ENCODE assay signal across 1 cellular context in the genomic region with DNA sequence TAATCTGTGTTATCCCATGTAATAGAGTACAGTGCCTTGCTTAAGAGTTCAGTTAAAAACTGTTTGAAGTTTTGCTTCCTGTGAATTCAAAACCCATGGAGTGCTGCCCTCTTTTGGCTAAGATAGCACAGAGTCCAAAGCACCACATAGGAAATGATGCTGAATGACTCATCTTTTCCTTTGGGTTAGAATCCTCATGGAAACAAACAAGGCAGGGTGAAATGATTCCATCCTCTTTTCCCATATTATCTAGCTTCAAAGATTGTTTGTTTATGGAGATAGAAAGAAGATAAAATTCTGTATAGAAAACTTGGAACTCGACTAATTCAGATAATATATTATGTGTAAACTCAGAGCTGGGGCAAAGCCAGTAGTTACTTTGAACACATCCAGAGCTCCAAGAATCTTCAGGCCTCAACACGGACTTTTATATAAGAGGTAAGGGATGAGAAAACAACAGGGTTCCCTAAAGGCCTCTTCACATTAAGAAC.
TF ChIP-seq lines count a peak whose summit lies in the region.

No MANE protein-coding gene starts in this region.

TF ChIP-seq in HEK293, 187 proteins besides CTCF, POLR2A, EP300 and RAD21 (continued from another document and continues in another):
- TF ChIP-seq ZBTB48 (tag by site-specific recombination; IDR thresholded peaks at IDR 0.05) (0 out of 2 replicates have a peak, but pooled peaks have one; percentile 25), SP2 (tag by site-specific recombination; IDR thresholded peaks at IDR 0.05) (no peak), TRIM28 (IDR thresholded peaks at IDR 0.05; ENCODE audit: borderline replicate concordance, low read length) (peak; percentile 58; the same call in 1 of the 2 replicates), ZSCAN30 (tag by site-specific recombination; IDR thresholded peaks at IDR 0.05) (peak; percentile 88), SP3 (tag by site-specific recombination; IDR thresholded peaks at IDR 0.05) (peak; percentile 39; the same call in 1 of the 2 replicates), ZNF571 (tag by site-specific recombination; IDR thresholded peaks at IDR 0.05) (no peak), WT1 (tag by site-specific recombination; IDR thresholded peaks at IDR 0.05) (peak; percentile 65), ZNF121 (tag by site-specific recombination; IDR thresholded peaks at IDR 0.05) (no peak), SALL2 (tag by site-specific recombination; IDR thresholded peaks at IDR 0.05; ENCODE audit: borderline replicate concordance) (no peak), SCRT2 (tag by site-specific recombination; IDR thresholded peaks at IDR 0.05) (no peak), ZNF658 (tag by site-specific recombination; IDR thresholded peaks at IDR 0.05) (no peak), TCF7L2 (IDR thresholded peaks at IDR 0.05; ENCODE audit: borderline replicate concordance, low read depth, low read length) (0 out of 2 replicates have a peak, but pooled peaks have one; percentile 57), ZNF623 (tag by site-specific recombination; IDR thresholded peaks at IDR 0.05) (no peak), MZF1 (tag by site-specific recombination; IDR thresholded peaks at IDR 0.05; ENCODE audit: borderline replicate concordance) (peak; percentile 24; the same call in 1 of the 2 replicates), ZNF548 (tag by site-specific recombination; IDR thresholded peaks at IDR 0.05) (no peak), KLF16 (tag by site-specific recombination; IDR thresholded peaks at IDR 0.05) (no peak), ZBTB8A (tag by site-specific recombination; IDR thresholded peaks at IDR 0.05) (no peak), ZNF48 (tag by site-specific recombination; IDR thresholded peaks at IDR 0.05) (no peak), ZBTB21 (tag by site-specific recombination; IDR thresholded peaks at IDR 0.05) (no peak; the same call in 1 of the 2 replicates), ZNF558 (tag by site-specific recombination; IDR thresholded peaks at IDR 0.05) (peak; percentile 70; the same call in 1 of the 2 replicates), ZNF561 (tag by site-specific recombination; IDR thresholded peaks at IDR 0.05; ENCODE audit: borderline replicate concordance) (peak; percentile 82; the same call in 1 of the 2 replicates), RBAK (tag by site-specific recombination; IDR thresholded peaks at IDR 0.05) (no peak), ZNF37A (tag by site-specific recombination; IDR thresholded peaks at IDR 0.05) (no peak), ZNF777 (tag by site-specific recombination; IDR thresholded peaks at IDR 0.05; ENCODE audit: borderline replicate concordance) (no peak), ZNF560 (tag by site-specific recombination; IDR thresholded peaks at IDR 0.05; ENCODE audit: borderline replicate concordance) (no peak), ZFP37 (tag by site-specific recombination; IDR thresholded peaks at IDR 0.05) (peak; percentile 80; the same call in 1 of the 2 replicates), ZNF24 (tag by site-specific recombination; IDR thresholded peaks at IDR 0.05) (no peak; the same call in 1 of the 2 replicates), ZNF202 (tag by site-specific recombination; IDR thresholded peaks at IDR 0.05; ENCODE audit: borderline replicate concordance) (no peak), ZNF670 (tag by site-specific recombination; IDR thresholded peaks at IDR 0.05; ENCODE audit: low read depth) (no peak), ZFP3 (tag by site-specific recombination; IDR thresholded peaks at IDR 0.05; ENCODE audit: low read depth) (no peak), PRDM1 (tag by site-specific recombination; IDR thresholded peaks at IDR 0.05) (no peak; the same call in 1 of the 2 replicates), ZNF624 (tag by site-specific recombination; IDR thresholded peaks at IDR 0.05) (no peak), ZXDB (tag by site-specific recombination; IDR thresholded peaks at IDR 0.05) (peak; percentile 76), ZNF335 (tag by site-specific recombination; conservative IDR thresholded peaks at IDR 0.05) (0 out of 2 replicates have a peak, but pooled peaks have one; percentile 22)
- TF ChIP-seq, protein P1, sequence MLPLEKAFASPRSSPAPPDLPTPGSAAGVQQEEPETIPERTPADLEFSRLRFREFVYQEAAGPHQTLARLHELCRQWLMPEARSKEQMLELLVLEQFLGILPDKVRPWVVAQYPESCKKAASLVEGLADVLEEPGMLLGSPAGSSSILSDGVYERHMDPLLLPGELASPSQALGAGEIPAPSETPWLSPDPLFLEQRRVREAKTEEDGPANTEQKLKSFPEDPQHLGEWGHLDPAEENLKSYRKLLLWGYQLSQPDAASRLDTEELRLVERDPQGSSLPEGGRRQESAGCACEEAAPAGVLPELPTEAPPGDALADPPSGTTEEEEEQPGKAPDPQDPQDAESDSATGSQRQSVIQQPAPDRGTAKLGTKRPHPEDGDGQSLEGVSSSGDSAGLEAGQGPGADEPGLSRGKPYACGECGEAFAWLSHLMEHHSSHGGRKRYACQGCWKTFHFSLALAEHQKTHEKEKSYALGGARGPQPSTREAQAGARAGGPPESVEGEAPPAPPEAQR (tag by site-specific recombination; IDR thresholded peaks at IDR 0.05) = no peak
- TF ChIP-seq, protein P2, sequence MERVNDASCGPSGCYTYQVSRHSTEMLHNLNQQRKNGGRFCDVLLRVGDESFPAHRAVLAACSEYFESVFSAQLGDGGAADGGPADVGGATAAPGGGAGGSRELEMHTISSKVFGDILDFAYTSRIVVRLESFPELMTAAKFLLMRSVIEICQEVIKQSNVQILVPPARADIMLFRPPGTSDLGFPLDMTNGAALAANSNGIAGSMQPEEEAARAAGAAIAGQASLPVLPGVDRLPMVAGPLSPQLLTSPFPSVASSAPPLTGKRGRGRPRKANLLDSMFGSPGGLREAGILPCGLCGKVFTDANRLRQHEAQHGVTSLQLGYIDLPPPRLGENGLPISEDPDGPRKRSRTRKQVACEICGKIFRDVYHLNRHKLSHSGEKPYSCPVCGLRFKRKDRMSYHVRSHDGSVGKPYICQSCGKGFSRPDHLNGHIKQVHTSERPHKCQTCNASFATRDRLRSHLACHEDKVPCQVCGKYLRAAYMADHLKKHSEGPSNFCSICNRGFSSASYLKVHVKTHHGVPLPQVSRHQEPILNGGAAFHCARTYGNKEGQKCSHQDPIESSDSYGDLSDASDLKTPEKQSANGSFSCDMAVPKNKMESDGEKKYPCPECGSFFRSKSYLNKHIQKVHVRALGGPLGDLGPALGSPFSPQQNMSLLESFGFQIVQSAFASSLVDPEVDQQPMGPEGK (tag by site-specific recombination; IDR thresholded peaks at IDR 0.05) = no peak
- TF ChIP-seq, protein P3, sequence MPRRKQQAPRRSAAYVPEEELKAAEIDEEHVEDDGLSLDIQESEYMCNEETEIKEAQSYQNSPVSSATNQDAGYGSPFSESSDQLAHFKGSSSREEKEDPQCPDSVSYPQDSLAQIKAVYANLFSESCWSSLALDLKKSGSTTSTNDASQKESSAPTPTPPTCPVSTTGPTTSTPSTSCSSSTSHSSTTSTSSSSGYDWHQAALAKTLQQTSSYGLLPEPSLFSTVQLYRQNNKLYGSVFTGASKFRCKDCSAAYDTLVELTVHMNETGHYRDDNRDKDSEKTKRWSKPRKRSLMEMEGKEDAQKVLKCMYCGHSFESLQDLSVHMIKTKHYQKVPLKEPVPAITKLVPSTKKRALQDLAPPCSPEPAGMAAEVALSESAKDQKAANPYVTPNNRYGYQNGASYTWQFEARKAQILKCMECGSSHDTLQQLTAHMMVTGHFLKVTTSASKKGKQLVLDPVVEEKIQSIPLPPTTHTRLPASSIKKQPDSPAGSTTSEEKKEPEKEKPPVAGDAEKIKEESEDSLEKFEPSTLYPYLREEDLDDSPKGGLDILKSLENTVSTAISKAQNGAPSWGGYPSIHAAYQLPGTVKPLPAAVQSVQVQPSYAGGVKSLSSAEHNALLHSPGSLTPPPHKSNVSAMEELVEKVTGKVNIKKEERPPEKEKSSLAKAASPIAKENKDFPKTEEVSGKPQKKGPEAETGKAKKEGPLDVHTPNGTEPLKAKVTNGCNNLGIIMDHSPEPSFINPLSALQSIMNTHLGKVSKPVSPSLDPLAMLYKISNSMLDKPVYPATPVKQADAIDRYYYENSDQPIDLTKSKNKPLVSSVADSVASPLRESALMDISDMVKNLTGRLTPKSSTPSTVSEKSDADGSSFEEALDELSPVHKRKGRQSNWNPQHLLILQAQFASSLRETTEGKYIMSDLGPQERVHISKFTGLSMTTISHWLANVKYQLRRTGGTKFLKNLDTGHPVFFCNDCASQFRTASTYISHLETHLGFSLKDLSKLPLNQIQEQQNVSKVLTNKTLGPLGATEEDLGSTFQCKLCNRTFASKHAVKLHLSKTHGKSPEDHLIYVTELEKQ (tag by site-specific recombination; IDR thresholded peaks at IDR 0.05; ENCODE audit: borderline replicate concordance) = 0 out of 2 replicates have a peak, but pooled peaks have one; percentile 28
- TF ChIP-seq, protein P4, sequence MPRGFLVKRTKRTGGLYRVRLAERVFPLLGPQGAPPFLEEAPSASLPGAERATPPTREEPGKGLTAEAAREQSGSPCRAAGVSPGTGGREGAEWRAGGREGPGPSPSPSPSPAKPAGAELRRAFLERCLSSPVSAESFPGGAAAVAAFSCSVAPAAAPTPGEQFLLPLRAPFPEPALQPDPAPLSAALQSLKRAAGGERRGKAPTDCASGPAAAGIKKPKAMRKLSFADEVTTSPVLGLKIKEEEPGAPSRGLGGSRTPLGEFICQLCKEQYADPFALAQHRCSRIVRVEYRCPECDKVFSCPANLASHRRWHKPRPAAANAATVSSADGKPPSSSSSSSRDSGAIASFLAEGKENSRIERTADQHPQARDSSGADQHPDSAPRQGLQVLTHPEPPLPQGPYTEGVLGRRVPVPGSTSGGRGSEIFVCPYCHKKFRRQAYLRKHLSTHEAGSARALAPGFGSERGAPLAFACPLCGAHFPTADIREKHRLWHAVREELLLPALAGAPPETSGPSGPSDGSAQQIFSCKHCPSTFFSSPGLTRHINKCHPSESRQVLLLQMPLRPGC (tag by site-specific recombination; IDR thresholded peaks at IDR 0.05) = peak; percentile 72; the same call in 1 of the 2 replicates
- TF ChIP-seq, protein P5, sequence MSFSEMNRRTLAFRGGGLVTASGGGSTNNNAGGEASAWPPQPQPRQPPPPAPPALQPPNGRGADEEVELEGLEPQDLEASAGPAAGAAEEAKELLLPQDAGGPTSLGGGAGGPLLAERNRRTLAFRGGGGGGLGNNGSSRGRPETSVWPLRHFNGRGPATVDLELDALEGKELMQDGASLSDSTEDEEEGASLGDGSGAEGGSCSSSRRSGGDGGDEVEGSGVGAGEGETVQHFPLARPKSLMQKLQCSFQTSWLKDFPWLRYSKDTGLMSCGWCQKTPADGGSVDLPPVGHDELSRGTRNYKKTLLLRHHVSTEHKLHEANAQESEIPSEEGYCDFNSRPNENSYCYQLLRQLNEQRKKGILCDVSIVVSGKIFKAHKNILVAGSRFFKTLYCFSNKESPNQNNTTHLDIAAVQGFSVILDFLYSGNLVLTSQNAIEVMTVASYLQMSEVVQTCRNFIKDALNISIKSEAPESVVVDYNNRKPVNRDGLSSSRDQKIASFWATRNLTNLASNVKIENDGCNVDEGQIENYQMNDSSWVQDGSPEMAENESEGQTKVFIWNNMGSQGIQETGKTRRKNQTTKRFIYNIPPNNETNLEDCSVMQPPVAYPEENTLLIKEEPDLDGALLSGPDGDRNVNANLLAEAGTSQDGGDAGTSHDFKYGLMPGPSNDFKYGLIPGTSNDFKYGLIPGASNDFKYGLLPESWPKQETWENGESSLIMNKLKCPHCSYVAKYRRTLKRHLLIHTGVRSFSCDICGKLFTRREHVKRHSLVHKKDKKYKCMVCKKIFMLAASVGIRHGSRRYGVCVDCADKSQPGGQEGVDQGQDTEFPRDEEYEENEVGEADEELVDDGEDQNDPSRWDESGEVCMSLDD (tag by site-specific recombination; IDR thresholded peaks at IDR 0.05) = no peak
- TF ChIP-seq, protein P6, sequence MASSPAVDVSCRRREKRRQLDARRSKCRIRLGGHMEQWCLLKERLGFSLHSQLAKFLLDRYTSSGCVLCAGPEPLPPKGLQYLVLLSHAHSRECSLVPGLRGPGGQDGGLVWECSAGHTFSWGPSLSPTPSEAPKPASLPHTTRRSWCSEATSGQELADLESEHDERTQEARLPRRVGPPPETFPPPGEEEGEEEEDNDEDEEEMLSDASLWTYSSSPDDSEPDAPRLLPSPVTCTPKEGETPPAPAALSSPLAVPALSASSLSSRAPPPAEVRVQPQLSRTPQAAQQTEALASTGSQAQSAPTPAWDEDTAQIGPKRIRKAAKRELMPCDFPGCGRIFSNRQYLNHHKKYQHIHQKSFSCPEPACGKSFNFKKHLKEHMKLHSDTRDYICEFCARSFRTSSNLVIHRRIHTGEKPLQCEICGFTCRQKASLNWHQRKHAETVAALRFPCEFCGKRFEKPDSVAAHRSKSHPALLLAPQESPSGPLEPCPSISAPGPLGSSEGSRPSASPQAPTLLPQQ (tag by site-specific recombination; IDR thresholded peaks at IDR 0.05) = peak; percentile 10
- TF ChIP-seq, protein P7, sequence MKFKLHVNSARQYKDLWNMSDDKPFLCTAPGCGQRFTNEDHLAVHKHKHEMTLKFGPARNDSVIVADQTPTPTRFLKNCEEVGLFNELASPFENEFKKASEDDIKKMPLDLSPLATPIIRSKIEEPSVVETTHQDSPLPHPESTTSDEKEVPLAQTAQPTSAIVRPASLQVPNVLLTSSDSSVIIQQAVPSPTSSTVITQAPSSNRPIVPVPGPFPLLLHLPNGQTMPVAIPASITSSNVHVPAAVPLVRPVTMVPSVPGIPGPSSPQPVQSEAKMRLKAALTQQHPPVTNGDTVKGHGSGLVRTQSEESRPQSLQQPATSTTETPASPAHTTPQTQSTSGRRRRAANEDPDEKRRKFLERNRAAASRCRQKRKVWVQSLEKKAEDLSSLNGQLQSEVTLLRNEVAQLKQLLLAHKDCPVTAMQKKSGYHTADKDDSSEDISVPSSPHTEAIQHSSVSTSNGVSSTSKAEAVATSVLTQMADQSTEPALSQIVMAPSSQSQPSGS (tag by site-specific recombination; IDR thresholded peaks at IDR 0.05; ENCODE audit: low read depth) = peak; percentile 53; the same call in 1 of the 2 replicates
- TF ChIP-seq, protein P8, sequence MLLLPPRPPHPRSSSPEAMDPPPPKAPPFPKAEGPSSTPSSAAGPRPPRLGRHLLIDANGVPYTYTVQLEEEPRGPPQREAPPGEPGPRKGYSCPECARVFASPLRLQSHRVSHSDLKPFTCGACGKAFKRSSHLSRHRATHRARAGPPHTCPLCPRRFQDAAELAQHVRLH (tag by site-specific recombination; IDR thresholded peaks at IDR 0.05) = no peak
- TF ChIP-seq, protein P9, sequence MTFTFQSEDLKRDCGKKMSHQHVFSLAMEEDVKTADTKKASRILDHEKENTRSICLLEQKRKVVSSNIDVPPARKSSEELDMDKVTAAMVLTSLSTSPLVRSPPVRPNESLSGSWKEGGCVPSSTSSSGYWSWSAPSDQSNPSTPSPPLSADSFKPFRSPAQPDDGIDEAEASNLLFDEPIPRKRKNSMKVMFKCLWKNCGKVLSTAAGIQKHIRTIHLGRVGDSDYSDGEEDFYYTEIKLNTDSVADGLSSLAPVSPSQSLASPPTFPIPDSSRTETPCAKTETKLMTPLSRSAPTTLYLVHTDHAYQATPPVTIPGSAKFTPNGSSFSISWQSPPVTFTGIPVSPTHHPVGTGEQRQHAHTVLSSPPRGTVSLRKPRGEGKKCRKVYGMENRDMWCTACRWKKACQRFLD (tag by site-specific recombination; IDR thresholded peaks at IDR 0.05) = no peak
